Comparison of ENCODE assay signal across 26 cellular contexts in the genomic region with DNA sequence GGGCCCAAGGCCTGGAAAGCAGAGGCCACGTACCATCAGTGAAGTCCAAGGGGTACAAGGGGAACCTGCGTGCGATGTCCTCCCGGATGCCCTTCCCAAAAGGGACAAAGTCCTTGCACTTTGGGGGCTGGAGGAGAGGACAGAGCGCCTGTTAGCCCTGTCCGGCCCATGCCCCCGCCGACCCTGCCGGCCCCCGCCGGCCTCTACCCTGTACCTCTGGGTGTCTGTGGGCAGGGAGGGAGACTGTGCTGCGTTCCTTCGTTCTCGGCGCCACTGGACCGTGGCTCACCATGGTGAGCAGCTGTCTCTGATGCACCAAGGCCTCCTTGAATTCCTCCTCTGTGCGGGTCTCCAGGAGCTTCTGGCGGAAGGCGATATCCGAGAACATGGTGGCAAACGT. TPM values are rescaled to one million over a fixed set of nuclear protein-coding genes. Genes with fewer than 3 reads are reported as not detected.
"Had no signal": no experiment of that assay in that cellular context is flagged by ENCODE, and none has a peak within 500 bp of the region (broad histone marks: within the 10 kb centered on the region; RNA-seq: fewer than 3 reads in every experiment).

No MANE protein-coding gene starts in this region.

- H3K36me3 Mint-ChIP-seq: immature natural killer cell, mesothelial cell of epicardium had no signal

- H3K4me3 ChIP-seq: colonic mucosa, esophagus muscularis mucosa, gastroesophageal sphincter, heart left ventricle, hepatocyte, lower lobe of right lung, mucosa of descending colon had no signal

- FAIRE-seq: endometrium, frontal cortex, kidney had no signal

- H3K4me3 Mint-ChIP-seq: dendritic cell treated with granulocyte-macrophage colony-stimulating factor and Interleukin-4, amounts not matched to agents 40 ng/mL and 50 ng/mL, for 4 days; effector memory CD8-positive, alpha-beta T cell; endodermal cell; immature natural killer cell; mesothelial cell of epicardium had no signal

- H3K27ac Mint-ChIP-seq: dendritic cell treated with granulocyte-macrophage colony-stimulating factor and Interleukin-4, amounts not matched to agents 40 ng/mL and 50 ng/mL, for 4 days; effector memory CD8-positive, alpha-beta T cell; endodermal cell; immature natural killer cell; mesothelial cell of epicardium had no signal

- H3K36me3 ChIP-seq: colonic mucosa, lower lobe of right lung had no signal

- H3K9me3 ChIP-seq: colonic mucosa, esophagus muscularis mucosa, gastroesophageal sphincter, heart left ventricle, lower lobe of right lung, mucosa of descending colon had no signal

- DNase-seq: colonic mucosa; cortex of kidney; effector CD8-positive, alpha-beta T cell; effector memory CD8-positive, alpha-beta T cell; endodermal cell; foreskin keratinocyte; heart left ventricle; hypothalamus; immature natural killer cell; islet precursor cell; kidney; kidney glomerular epithelial cell; left colon; left ventricle myocardium superior; lower lobe of right lung; mesenchymal stem cell; mucosa of descending colon had no signal

- H3K9me3 Mint-ChIP-seq: dendritic cell treated with granulocyte-macrophage colony-stimulating factor and Interleukin-4, amounts not matched to agents 40 ng/mL and 50 ng/mL, for 4 days; effector memory CD8-positive, alpha-beta T cell; endodermal cell; immature natural killer cell; mesothelial cell of epicardium had no signal

- H3K79me2 ChIP-seq: hepatocyte had no signal

- H3K27ac ChIP-seq: colonic mucosa, epithelial cell of prostate, esophagus muscularis mucosa, foreskin keratinocyte, gastroesophageal sphincter, heart left ventricle, hepatocyte, lower lobe of right lung had no signal

- H3K4me1 ChIP-seq: colonic mucosa, esophagus muscularis mucosa, gastroesophageal sphincter, heart left ventricle, lower lobe of right lung had no signal

- ATAC-seq: effector memory CD8-positive, alpha-beta T cell; foreskin keratinocyte; gastroesophageal sphincter; heart left ventricle; left colon; left lobe of liver; left ventricle myocardium superior; lower lobe of right lung; mucosa of descending colon had no signal

- H2AFZ ChIP-seq: hepatocyte had no signal

- H3K27me3 ChIP-seq: colonic mucosa, foreskin keratinocyte had no signal

- H3K4me2 ChIP-seq: hepatocyte had no signal

- H3K4me1 Mint-ChIP-seq: endodermal cell, immature natural killer cell had no signal

RNA-seq across cellular contexts. Expression of a gene that starts 7.9 kb away (rescaled TPM):
- polyA plus RNA-seq: immature natural killer cell had no signal

RNA-seq across cellular contexts. Expression of a gene that starts 57.8 kb away (rescaled TPM):
- polyA plus RNA-seq: immature natural killer cell had no signal
